In genomic region chr2:226023383-226023782, GRCh38 we compare ENCODE assay signal across 17 cellular contexts.
DNase-seq lines count a peak whose midpoint lies in the region; ATAC-seq lines count a peak whose summit lies in the region.
"Had no signal": no experiment of that assay in that cellular context is flagged by ENCODE, and none has a peak within 500 bp of the region (broad histone marks: within the 10 kb centered on the region; RNA-seq: fewer than 3 reads in every experiment).

No MANE protein-coding gene starts in this region.

- ATAC-seq in HG03439 (IDR thresholded peaks at IDR 0.05; ENCODE audit: unreplicated experiment), result no peak
- ATAC-seq: left colon had no signal

- peak; percentile 7 for DNase-seq in Daoy (ENCODE audit: low read depth)
- peak; percentile 54 for DNase-seq in HT-29 (ENCODE audit: low spot score)
- peak; percentile 27 for DNase-seq in cerebellar cortex (ENCODE audit: low spot score)
- DNase-seq in left kidney (ENCODE audit: low read depth, low spot score), result peak; percentile 49
- no peak for DNase-seq in NOMO-1 (lab: John Stamatoyannopoulos, UW; ENCODE audit: unreplicated experiment in 2 of 2)
- no peak for DNase-seq in SHP77 treated with DMSO at 0.1 percent for 48 hours (lab: John Stamatoyannopoulos, UW)
- DNase-seq: activated gamma-delta T cell; activated T-cell treated with anti-CD3 and anti-CD28 coated beads for 4 hours; CD4-positive, CD25-positive, alpha-beta regulatory T cell; dermis blood vessel endothelial cell; foreskin melanocyte; left colon; NCI-H1105 treated with DMSO at 0.1 percent for 48 hours; NCI-H524 treated with DMSO at 0.1 percent for 48 hours; PC-9; posterior cingulate gyrus had no signal

Comparison
In these comparisons a context has a peak if more than half of its experiments do, and no peak if none do; other contexts are left out.
1. DNase-seq: peak in Daoy (single experiment), HT-29 (single experiment), cerebellar cortex (single experiment) and left kidney (single experiment); none in NOMO-1 (0 of 2) and SHP77 treated with DMSO at 0.1 percent for 48 hours (single experiment).